ENCODE assay signal across 1 cellular context in genomic region chr4:2537011-2537830, GRCh38.
A peak's percentile ranks its signal among the peaks of the same experiment; 100 is the strongest.
TF ChIP-seq lines count a peak whose summit lies in the region.

No MANE protein-coding gene starts in this region.

TF ChIP-seq in HepG2, 621 proteins besides CTCF, POLR2A, EP300 and RAD21 (continued from another document and continues in another):
- no peak for TF ChIP-seq ZBTB44 (CRISPR knock-in tag; IDR thresholded peaks at IDR 0.05)
- TF ChIP-seq ZFP36L2 (CRISPR knock-in tag; IDR thresholded peaks at IDR 0.05), result no peak
- TF ChIP-seq ASH2L (IDR thresholded peaks at IDR 0.05; ENCODE audit: insufficient read length, low read depth, low read length), result peak; percentile 77
- TF ChIP-seq ZBTB25 (CRISPR knock-in tag; IDR thresholded peaks at IDR 0.05), result 0 out of 2 replicates have a peak, but pooled peaks have one; percentile 18
- peak; percentile 41; the same call in 1 of the 2 replicates for TF ChIP-seq ZSCAN20 (CRISPR knock-in tag; IDR thresholded peaks at IDR 0.05; ENCODE audit: borderline replicate concordance)
- no peak for TF ChIP-seq ATF6 (CRISPR knock-in tag; conservative IDR thresholded peaks at IDR 0.05)
- no peak for TF ChIP-seq LBX2 (CRISPR knock-in tag; IDR thresholded peaks at IDR 0.05; ENCODE audit: borderline replicate concordance)
- no peak for TF ChIP-seq ZSCAN29 (CRISPR knock-in tag; conservative IDR thresholded peaks at IDR 0.05)
- TF ChIP-seq ZNF709 (CRISPR knock-in tag; IDR thresholded peaks at IDR 0.05), result 0 out of 2 replicates have a peak, but pooled peaks have one; percentile 30
- TF ChIP-seq JARID2 (CRISPR knock-in tag; IDR thresholded peaks at IDR 0.05; ENCODE audit: insufficient replicate concordance), result no peak
- peak; percentile 62; the same call in 1 of the 2 replicates for TF ChIP-seq KDM5B (CRISPR knock-in tag; IDR thresholded peaks at IDR 0.05; ENCODE audit: borderline replicate concordance)
- no peak for TF ChIP-seq GPN1 (CRISPR knock-in tag; IDR thresholded peaks at IDR 0.05; ENCODE audit: borderline replicate concordance)
- no peak for TF ChIP-seq CCDC6 (CRISPR knock-in tag; IDR thresholded peaks at IDR 0.05)
- TF ChIP-seq GABPB1 (CRISPR knock-in tag; IDR thresholded peaks at IDR 0.05), result peak; percentile 60
- peak; percentile 49; the same call in 1 of the 2 replicates for TF ChIP-seq ZFP82 (CRISPR knock-in tag; IDR thresholded peaks at IDR 0.05; ENCODE audit: borderline replicate concordance)
- TF ChIP-seq SP4 (CRISPR knock-in tag; IDR thresholded peaks at IDR 0.05), result 0 out of 2 replicates have a peak, but pooled peaks have one; percentile 19
- TF ChIP-seq ZXDC (CRISPR knock-in tag; IDR thresholded peaks at IDR 0.05), result no peak
- peak; percentile 74 for TF ChIP-seq ZFY (CRISPR knock-in tag; IDR thresholded peaks at IDR 0.05)
- TF ChIP-seq SNAPC4 (CRISPR knock-in tag; IDR thresholded peaks at IDR 0.05), result no peak
- no peak for TF ChIP-seq CBX1 (IDR thresholded peaks at IDR 0.05; ENCODE audit: low read depth)
- TF ChIP-seq ZBTB39 (CRISPR knock-in tag; IDR thresholded peaks at IDR 0.05), result no peak
- no peak for TF ChIP-seq STAT6 (CRISPR knock-in tag; IDR thresholded peaks at IDR 0.05; ENCODE audit: borderline replicate concordance)
- TF ChIP-seq SRY (CRISPR knock-in tag; IDR thresholded peaks at IDR 0.05), result peak; percentile 49; the same call in 1 of the 2 replicates
- no peak; the same call in 1 of the 2 replicates for TF ChIP-seq ZNF629 (CRISPR knock-in tag; conservative IDR thresholded peaks at IDR 0.05)
- TF ChIP-seq MEF2D (CRISPR knock-in tag; IDR thresholded peaks at IDR 0.05), result no peak
- no peak for TF ChIP-seq ZNF746 (CRISPR knock-in tag; IDR thresholded peaks at IDR 0.05)
- no peak for TF ChIP-seq ZNF350 (CRISPR knock-in tag; IDR thresholded peaks at IDR 0.05; ENCODE audit: borderline replicate concordance, low read depth)
- TF ChIP-seq ZKSCAN5 (CRISPR knock-in tag; IDR thresholded peaks at IDR 0.05), result no peak
- TF ChIP-seq ZNF790 (CRISPR knock-in tag; IDR thresholded peaks at IDR 0.05; ENCODE audit: borderline replicate concordance), result peak; percentile 54; the same call in 1 of the 2 replicates
- 0 out of 2 replicates have a peak, but pooled peaks have one; percentile 22 for TF ChIP-seq HES4 (CRISPR knock-in tag; IDR thresholded peaks at IDR 0.05; ENCODE audit: borderline replicate concordance)
- peak; percentile 25; the same call in 1 of the 2 replicates for TF ChIP-seq TBX2 (CRISPR knock-in tag; IDR thresholded peaks at IDR 0.05; ENCODE audit: borderline replicate concordance)
- TF ChIP-seq ZBTB2 (CRISPR knock-in tag; IDR thresholded peaks at IDR 0.05; ENCODE audit: low read depth), result 0 out of 2 replicates have a peak, but pooled peaks have one; percentile 38
- TF ChIP-seq POLR2G (IDR thresholded peaks at IDR 0.05; ENCODE audit: low read depth, low read length), result 0 out of 2 replicates have a peak, but pooled peaks have one; percentile 34
- TF ChIP-seq ATF7 (IDR thresholded peaks at IDR 0.05), result no peak
- TF ChIP-seq ATF7 (CRISPR knock-in tag; IDR thresholded peaks at IDR 0.05), result no peak
- TF ChIP-seq ZNF839 (CRISPR knock-in tag; IDR thresholded peaks at IDR 0.05; ENCODE audit: borderline replicate concordance), result no peak
- no peak for TF ChIP-seq KMT2B (CRISPR knock-in tag; IDR thresholded peaks at IDR 0.05)
